In the genomic region with DNA sequence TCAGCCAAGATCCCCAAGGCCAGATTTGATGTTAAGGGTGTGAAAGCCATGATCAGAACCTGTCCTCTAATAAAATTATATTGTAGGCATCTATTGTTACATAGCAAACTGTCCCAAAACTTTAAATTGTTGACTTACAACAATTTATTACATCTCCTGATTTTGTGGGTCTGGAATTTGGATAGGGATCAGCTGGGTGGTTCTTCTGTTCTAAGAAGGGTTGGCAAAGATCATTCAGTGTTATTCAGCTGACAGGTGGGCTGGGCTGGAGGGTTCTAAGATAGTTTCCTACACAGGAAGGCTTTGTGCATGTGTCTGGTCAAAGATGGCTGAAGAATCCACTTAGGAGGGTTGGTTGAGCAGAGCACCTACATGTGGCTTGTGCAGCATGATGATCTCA, we compare ENCODE assay signal across 19 cellular contexts. TPM values are rescaled to one million over a fixed set of nuclear protein-coding genes. Genes with fewer than 3 reads are reported as not detected.
"Had no signal": no experiment of that assay in that cellular context is flagged by ENCODE, and none has a peak within 500 bp of the region (broad histone marks: within the 10 kb centered on the region; RNA-seq: fewer than 3 reads in every experiment).

No MANE protein-coding gene starts in this region.

- H3K27me3 ChIP-seq: body of pancreas, MG63 had no signal

- H3K4me3 ChIP-seq: body of pancreas, MG63 had no signal

- DNase-seq: activated CD4-positive, alpha-beta T cell treated with anti-CD3 and anti-CD28 coated beads for 4 hours; activated CD8-positive, alpha-beta memory T cell treated with anti-CD3 and anti-CD28 coated beads, Interleukin-2, amount 50 U/mL, for 4 hours; activated CD8-positive, alpha-beta T cell treated with anti-CD3 and anti-CD28 coated beads for 36 hours; aorta; body of pancreas; MG63; MV-4-11; NCI-H1092 treated with DMSO at 0.1 percent for 48 hours; NCI-H1417 treated with DMSO at 0.1 percent for 48 hours; NCI-H1694; NCI-H2029; NCI-H2107; NCI-H2171 treated with DMSO at 0.1 percent for 48 hours; NCI-H226; NCI-H526; NCI-H774; SHP77 had no signal

- H3K27ac ChIP-seq: body of pancreas had no signal

- ATAC-seq: activated CD4-positive, CD25-positive, alpha-beta regulatory T cell treated with anti-CD3 and anti-CD28 coated beads, Interleukin-2, amount 50 U/mL, for 24 hours; activated CD8-positive, alpha-beta T cell treated with anti-CD3 and anti-CD28 coated beads for 36 hours; body of pancreas had no signal

- H3K4me1 ChIP-seq: body of pancreas had no signal

- H3K9me3 ChIP-seq: body of pancreas had no signal

RNA-seq across cellular contexts. Expression of a gene that starts 50.0 kb away (rescaled TPM):
- total RNA-seq: OCI-LY7 had no signal
